8 cellular contexts compared by ENCODE assay signal in the genomic region with DNA sequence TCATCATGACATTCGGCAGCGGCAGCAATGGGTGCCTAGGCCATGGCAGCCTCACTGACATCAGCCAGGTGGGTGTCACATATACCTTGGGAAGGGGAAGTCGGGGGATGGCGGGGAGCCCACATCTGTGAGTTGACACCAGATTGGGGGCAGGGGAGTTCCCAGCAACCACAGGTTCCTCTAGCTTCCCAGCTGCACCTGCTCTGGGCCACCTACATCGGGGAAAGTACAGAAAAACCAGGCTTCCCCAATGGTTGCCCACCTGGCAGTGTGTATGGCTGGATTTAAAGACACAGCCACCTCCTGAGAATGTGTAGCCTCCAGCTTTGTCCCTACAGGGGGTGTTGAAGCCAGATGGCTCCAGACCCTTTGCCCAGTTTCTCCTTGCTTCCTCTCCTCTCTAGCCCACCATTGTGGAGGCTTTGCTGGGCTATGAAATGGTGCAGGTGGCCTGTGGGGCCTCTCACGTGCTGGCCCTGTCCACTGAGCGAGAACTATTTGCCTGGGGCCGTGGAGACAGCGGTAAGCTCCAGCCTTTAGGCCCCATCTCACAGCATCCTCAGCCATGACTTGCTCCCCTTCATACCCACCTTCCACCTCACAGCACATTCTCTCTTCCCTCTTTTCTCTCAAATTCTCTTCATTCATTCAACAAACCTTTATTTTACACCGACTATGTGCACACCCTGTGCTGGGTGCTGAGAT. TPM values are rescaled to one million over a fixed set of nuclear protein-coding genes. Genes with fewer than 3 reads are reported as not detected.
DNase-seq lines count a peak whose midpoint lies in the region; ATAC-seq and TF ChIP-seq lines count a peak whose summit lies in the region.

No MANE protein-coding gene starts in this region.

- no peaks in the 10 kb centered on the region for H3K27me3 ChIP-seq in esophagus squamous epithelium

- H3K4me3 ChIP-seq in esophagus squamous epithelium, result no peak overlapping the region

- H3K36me3 ChIP-seq in esophagus squamous epithelium, result peaks cover 0 to 4% (median 0%) of the 10 kb centered on the region in 3 donors

- 87 to 88% methylated on average over 5 to 8 of the region's 10 CpGs for WGBS in esophagus squamous epithelium, 2 donors

- intact Hi-C loops in esophagus squamous epithelium (cut with DNase I), result no loop called here

- H3K27me3 Mint-ChIP-seq in stimulated activated naive CD8-positive, alpha-beta T cell treated with anti-CD3 and anti-CD28 coated beads, Interleukin-15, Interleukin-2, amounts not matched to agents 100 ng/mL and 50 ng/mL, for 24 hours, result no peaks in the 10 kb centered on the region

- H3K36me3 Mint-ChIP-seq in stimulated activated naive CD8-positive, alpha-beta T cell treated with anti-CD3 and anti-CD28 coated beads, Interleukin-15, Interleukin-2, amounts not matched to agents 100 ng/mL and 50 ng/mL, for 24 hours (ENCODE audit: low read depth), result peaks cover 18% of the 10 kb centered on the region

- no peak for ATAC-seq in GM19035 (IDR thresholded peaks at IDR 0.05; ENCODE audit: unreplicated experiment)

- peak overlapping the region; percentile 67 for H3K4me3 Mint-ChIP-seq in stimulated activated naive CD8-positive, alpha-beta T cell treated with anti-CD3 and anti-CD28 coated beads, Interleukin-15, Interleukin-2, amounts not matched to agents 100 ng/mL and 50 ng/mL, for 24 hours

- H3K27ac ChIP-seq in esophagus squamous epithelium, result no peak overlapping the region

- no peak for TF ChIP-seq CTCF in esophagus squamous epithelium (IDR thresholded peaks at IDR 0.05)

- peaks cover 6 to 47% (median 7%) of the 10 kb centered on the region in 3 donors for H3K4me1 ChIP-seq in esophagus squamous epithelium

- H3K27ac Mint-ChIP-seq in stimulated activated naive CD8-positive, alpha-beta T cell treated with anti-CD3 and anti-CD28 coated beads, Interleukin-15, Interleukin-2, amounts not matched to agents 100 ng/mL and 50 ng/mL, for 24 hours, result peak overlapping the region; percentile 93

- peaks cover 47% of the 10 kb centered on the region for H3K4me1 Mint-ChIP-seq in stimulated activated naive CD8-positive, alpha-beta T cell treated with anti-CD3 and anti-CD28 coated beads, Interleukin-15, Interleukin-2, amounts not matched to agents 100 ng/mL and 50 ng/mL, for 24 hours (ENCODE audit: low read depth)

- peak; percentile 88 for DNase-seq in activated effector memory CD4-positive, alpha-beta T cell treated with anti-CD3 and anti-CD28 coated beads, Interleukin-2, amount 50 U/mL, for 16 hours
- DNase-seq in activated effector memory CD4-positive, alpha-beta T cell treated with Interleukin-2 at 50 U/mL for 16 hours, result no peak
- DNase-seq in T-helper 2 cell, result peak in 3 of 5 experiments; percentile 35 to 49 (median 40)
- peak; percentile 46 for DNase-seq in effector CD8-positive, alpha-beta T cell (lab: John Stamatoyannopoulos, UW)
- DNase-seq in esophagus squamous epithelium (lab: John Stamatoyannopoulos, UW), result no peak
- DNase-seq in erythroblast (lab: John Stamatoyannopoulos, UW), result no peak

- H3K9me3 Mint-ChIP-seq in stimulated activated naive CD8-positive, alpha-beta T cell treated with anti-CD3 and anti-CD28 coated beads, Interleukin-15, Interleukin-2, amounts not matched to agents 100 ng/mL and 50 ng/mL, for 24 hours, result no peaks in the 10 kb centered on the region

- TF ChIP-seq POLR2A in esophagus squamous epithelium (IDR thresholded peaks at IDR 0.05) (no peak), erythroblast (IDR thresholded peaks at IDR 0.05; ENCODE audit: low read length) (no peak)

- no peaks in the 10 kb centered on the region for H3K9me3 ChIP-seq in esophagus squamous epithelium

RNA-seq across cellular contexts. Expression of gene TRAF4, which starts 5.0 kb away (rescaled TPM):
- total RNA-seq in esophagus squamous epithelium, result 10 to 100 TPM; 25.0 to 39.8 (median 33.0) TPM

RNA-seq across cellular contexts. Expression of gene NEK8, which starts 10.2 kb away (rescaled TPM):
- 1 to 10 TPM; 1.1 to 7.3 (median 2.6) TPM for total RNA-seq in esophagus squamous epithelium

RNA-seq across cellular contexts. Expression of gene TLCD1, which starts 12.8 kb away (rescaled TPM):
- total RNA-seq in esophagus squamous epithelium, result 10 to 100 TPM in 3 of 4 donors, 1 to 10 TPM in 1; 8.8 to 17.0 (median 13.0) TPM

RNA-seq across cellular contexts. Expression of gene RPL23A, which starts 19.0 kb away (rescaled TPM):
- total RNA-seq in esophagus squamous epithelium, result 100 to 1,000 TPM; 236 to 881 (median 571) TPM

RNA-seq across cellular contexts. Expression of gene RAB34, which starts 21.2 kb away (rescaled TPM):
- 10 to 100 TPM; 27.6 to 98.0 (median 65.1) TPM for total RNA-seq in esophagus squamous epithelium

Comparison
In these comparisons a context has a peak if more than half of its experiments do, and no peak if none do; other contexts are left out.
1. DNase-seq: peak in activated effector memory CD4-positive, alpha-beta T cell treated with anti-CD3 and anti-CD28 coated beads, Interleukin-2, amount 50 U/mL, for 16 hours (single experiment), T-helper 2 cell (3 of 5) and effector CD8-positive, alpha-beta T cell (single experiment); none in activated effector memory CD4-positive, alpha-beta T cell treated with Interleukin-2 at 50 U/mL for 16 hours (single experiment), esophagus squamous epithelium (single experiment) and erythroblast (0 of 2).